14 cellular contexts compared by ENCODE assay signal in the genomic region with DNA sequence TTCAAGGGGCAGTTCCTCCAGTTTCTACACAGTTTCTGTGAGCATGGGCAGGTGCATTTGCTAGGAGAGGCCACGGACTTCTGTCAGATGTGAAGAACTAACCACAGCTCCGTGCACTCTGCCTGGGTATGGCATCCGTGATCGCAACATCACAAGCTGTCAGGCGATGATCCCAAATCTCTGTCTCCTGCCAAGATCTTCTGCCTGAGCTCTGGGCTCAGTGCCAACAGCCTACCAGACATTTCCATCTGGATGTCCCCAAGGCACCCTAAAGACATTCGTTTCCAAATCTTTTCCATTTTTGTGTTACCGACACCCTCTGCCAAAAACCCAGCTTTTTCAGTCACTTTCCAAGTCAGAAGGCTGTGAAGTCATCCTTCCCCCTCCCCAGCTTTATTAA.
DNase-seq lines count a peak whose midpoint lies in the region; ATAC-seq and TF ChIP-seq lines count a peak whose summit lies in the region.
"Had no signal": no experiment of that assay in that cellular context is flagged by ENCODE, and none has a peak within 500 bp of the region (broad histone marks: within the 10 kb centered on the region; RNA-seq: fewer than 3 reads in every experiment).

No MANE protein-coding gene starts in this region.

- peaks cover 0 to 15% (median 0%) of the 10 kb centered on the region in 45 donors for H3K27me3 ChIP-seq in dorsolateral prefrontal cortex

- ATAC-seq in GM19395 (IDR thresholded peaks at IDR 0.05; ENCODE audit: unreplicated experiment): no peak

- TF ChIP-seq CTCF in dorsolateral prefrontal cortex (IDR thresholded peaks at IDR 0.05 in 54 of 56, conservative IDR thresholded peaks at IDR 0.05 in 2 of 56; ENCODE audit: low read depth in 1 of 56, partially characterized antibody in 56 of 56): no peak
- TF ChIP-seq CTCF in mesothelial cell of epicardium (IDR thresholded peaks at IDR 0.05; ENCODE audit: unreplicated experiment): no peak

- peak overlapping the region in 3 of 59 donors; percentile 18 to 22 (median 19) for H3K4me3 ChIP-seq in dorsolateral prefrontal cortex

- DNase-seq in COR-L47 (lab: John Stamatoyannopoulos, UW): peak; percentile 6
- peak; percentile 4 for DNase-seq in NCI-H1105 treated with DMSO at 0.1 percent for 48 hours (lab: John Stamatoyannopoulos, UW)
- peak in 9 of 10 donors; percentile 20 to 82 (median 69) for DNase-seq in dorsolateral prefrontal cortex
- DNase-seq in pons (ENCODE audit: low spot score): peak; percentile 9
- no peak for DNase-seq in activated CD4-positive, alpha-beta T cell treated with anti-CD3 and anti-CD28 coated beads for 4 hours
- DNase-seq in mesothelial cell of epicardium (ENCODE audit: low spot score in 2 of 2, unreplicated experiment in 2 of 2): no peak
- DNase-seq: H9, NCI-H1048, NCI-H187, OCI-M1 had no signal

- H3K9me3 Mint-ChIP-seq in mesothelial cell of epicardium: no peaks in the 10 kb centered on the region
- H3K9me3 Mint-ChIP-seq: H9 had no signal

- H3K4me1 Mint-ChIP-seq in mesothelial cell of epicardium: no peaks in the 10 kb centered on the region
- H3K4me1 Mint-ChIP-seq: CD14-positive monocyte had no signal

- H3K36me3 Mint-ChIP-seq in mesothelial cell of epicardium: no peaks in the 10 kb centered on the region
- H3K36me3 Mint-ChIP-seq: CD14-positive monocyte had no signal

- H3K27ac Mint-ChIP-seq in mesothelial cell of epicardium: no peak overlapping the region
- H3K27ac Mint-ChIP-seq: H9 had no signal

- H3K4me3 Mint-ChIP-seq in mesothelial cell of epicardium: no peak overlapping the region
- H3K4me3 Mint-ChIP-seq: CD14-positive monocyte, H9 had no signal

- intact Hi-C loops in dorsolateral prefrontal cortex (cut with DNase I): no loop called here

- peaks cover 15% of the 10 kb centered on the region for H3K27me3 Mint-ChIP-seq in mesothelial cell of epicardium (ENCODE audit: low read depth)

- H3K27ac ChIP-seq in dorsolateral prefrontal cortex: no peak overlapping the region
- H3K27ac ChIP-seq: KMS-11, RWPE1 had no signal

Comparison
In these comparisons a context has a peak if more than half of its experiments do, and no peak if none do; other contexts are left out.
1. DNase-seq: peak in COR-L47 (single experiment), NCI-H1105 treated with DMSO at 0.1 percent for 48 hours (single experiment), dorsolateral prefrontal cortex (9 of 10) and pons (single experiment); none in activated CD4-positive, alpha-beta T cell treated with anti-CD3 and anti-CD28 coated beads for 4 hours (0 of 2) and mesothelial cell of epicardium (0 of 2).